8 cellular contexts compared by ENCODE assay signal in the genomic region with DNA sequence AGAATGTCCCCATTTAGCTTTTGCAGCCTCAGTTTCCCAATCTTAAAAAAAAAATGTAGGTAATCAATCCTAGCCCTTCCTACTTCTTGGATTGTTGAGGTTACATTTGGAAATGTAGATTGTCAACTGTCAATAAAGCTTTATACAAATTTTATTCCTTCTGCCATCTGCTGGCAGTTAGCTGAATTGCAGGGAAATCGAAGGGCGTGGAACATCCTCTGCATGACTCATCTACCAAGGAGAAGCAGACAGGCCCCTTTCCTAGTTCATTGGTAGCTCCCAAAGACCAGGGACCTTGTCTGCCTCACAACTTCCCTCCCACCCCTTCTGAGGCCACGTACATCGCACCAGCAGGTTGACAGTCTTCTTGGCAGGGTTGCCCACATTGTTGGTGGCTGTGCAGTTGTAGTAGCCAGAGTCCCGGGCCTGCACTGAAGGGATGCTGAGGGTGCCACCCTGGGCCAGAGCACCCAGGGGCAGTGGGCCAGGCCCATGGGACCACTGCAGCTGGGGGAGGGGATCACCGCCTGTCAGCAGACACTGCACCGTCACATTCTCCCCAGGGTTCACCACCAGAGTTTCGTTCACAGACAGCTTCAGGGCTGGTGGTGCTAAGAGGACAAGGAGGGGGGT. TPM values are rescaled to one million over a fixed set of nuclear protein-coding genes. Genes with fewer than 3 reads are reported as not detected.
A peak's percentile ranks its signal among the peaks of the same experiment; 100 is the strongest.
DNase-seq lines count a peak whose midpoint lies in the region; ATAC-seq and TF ChIP-seq lines count a peak whose summit lies in the region.

No MANE protein-coding gene starts in this region.

- H3K4me1 ChIP-seq in mammary epithelial cell (ENCODE audit: insufficient read depth, low read length) (peaks cover 15% of the 10 kb centered on the region), tibial nerve (peaks cover 0 to 8% (median under 1%) of the 10 kb centered on the region in 4 donors)

- H3K9me3 Mint-ChIP-seq in nephron progenitor cell: peaks cover 21% of the 10 kb centered on the region

- H3K4me1 Mint-ChIP-seq in nephron progenitor cell: peaks cover 13% of the 10 kb centered on the region

- H3K79me2 ChIP-seq in mammary epithelial cell (ENCODE audit: insufficient read depth, low read length): no peaks in the 10 kb centered on the region

- peaks cover 70% of the 10 kb centered on the region for H3K27me3 Mint-ChIP-seq in nephron progenitor cell (ENCODE audit: low read depth, poor library complexity)

- peak; percentile 85 for DNase-seq in H7
- DNase-seq in SKM-1 (lab: John Stamatoyannopoulos, UW; ENCODE audit: unreplicated experiment): peak; percentile 23
- DNase-seq in mammary epithelial cell: peak; percentile 50
- peak; percentile 31 for DNase-seq in nephron progenitor cell
- no peak for DNase-seq in tibial nerve (ENCODE audit: low spot score in 2 of 2)
- DNase-seq in ecto neural progenitor cell (ENCODE audit: low spot score): no peak

- no peak overlapping the region for H2AFZ ChIP-seq in mammary epithelial cell (ENCODE audit: low read depth, low read length)

- peak; percentile 88 for TF ChIP-seq CTCF in C4-2B (conservative IDR thresholded peaks at IDR 0.05)
- peak; percentile 62 to 86 for TF ChIP-seq CTCF in mammary epithelial cell (conservative IDR thresholded peaks at IDR 0.05 in 1 of 2, IDR thresholded peaks at IDR 0.05 in 1 of 2; ENCODE audit: extremely low read depth in 1 of 2, insufficient read depth in 1 of 2, low read depth in 1 of 2, low read length in 2 of 2)
- peak; percentile 63 for TF ChIP-seq CTCF in nephron progenitor cell (IDR thresholded peaks at IDR 0.05)
- TF ChIP-seq CTCF in tibial nerve (IDR thresholded peaks at IDR 0.05): peak in 1 of 5 experiments; percentile 30

- H3K4me3 ChIP-seq in H7 (ENCODE audit: insufficient read depth, low read depth, low read length) (no peak overlapping the region), mammary epithelial cell (replicated peaks in 1 of 3; ENCODE audit: insufficient read depth in 1 of 3, low read depth in 2 of 3, low read length in 3 of 3) (no peak overlapping the region), tibial nerve (no peak overlapping the region)

- no peaks in the 10 kb centered on the region for H3K36me3 Mint-ChIP-seq in nephron progenitor cell (ENCODE audit: low read depth)

- peaks cover 25% of the 10 kb centered on the region for H3K27me3 ChIP-seq in H7 (ENCODE audit: control insufficient read depth, insufficient read depth, low read length)
- H3K27me3 ChIP-seq in mammary epithelial cell (ENCODE audit: insufficient read depth, low read length): no peaks in the 10 kb centered on the region
- peaks cover 0 to 5% of the 10 kb centered on the region in 2 donors for H3K27me3 ChIP-seq in tibial nerve

- in situ Hi-C loops in mammary epithelial cell (cut with MboI; ENCODE audit: low sequenced_read_pairs in 2 of 2): no loop called here

- no peak overlapping the region for H3K4me3 Mint-ChIP-seq in nephron progenitor cell

- dilution Hi-C loops in mammary epithelial cell (cut with HindIII; ENCODE audit: low sequenced_read_pairs): no loop called here

- ATAC-seq in GM18511 (IDR thresholded peaks at IDR 0.05; ENCODE audit: unreplicated experiment): no peak

- BruUV-seq in mammary epithelial cell (replicated peaks; lab: Mats Ljungman, UMichigan): no TSS peak

- H3K27ac Mint-ChIP-seq in nephron progenitor cell: no peak overlapping the region

- TF ChIP-seq EP300 in tibial nerve (IDR thresholded peaks at IDR 0.05): no peak

- H3K9me3 ChIP-seq in mammary epithelial cell (replicated peaks; ENCODE audit: insufficient read depth, low read length) (peaks cover 8% of the 10 kb centered on the region), tibial nerve (peaks cover 0 to 16% (median 2%) of the 10 kb centered on the region in 4 donors)

- 92% methylated on average over 6 of the region's 8 CpGs for WGBS in mammary epithelial cell (ENCODE audit: low coverage, missing lambda C conversion rate)
- WGBS in tibial nerve, 2 donors: 83 to 86% methylated on average over 7 to 8 of the region's 8 CpGs

- H3K27ac ChIP-seq in C4-2B (no peak overlapping the region), mammary epithelial cell (ENCODE audit: insufficient read depth, low read depth, low read length) (no peak overlapping the region), tibial nerve (no peak overlapping the region)

- H3K9ac ChIP-seq in mammary epithelial cell (ENCODE audit: insufficient read depth, low read length): no peak overlapping the region

- CTCF ChIA-PET in mammary epithelial cell (lab: Charles Lee; ENCODE audit: low non-redundant PET): interaction anchor here (0.6 to 0.7 kb wide), 2 partner anchors 24 to 228 kb away, joined by 3 read pairs; no protein-coding TSS in a partner anchor

- no peaks in the 10 kb centered on the region for H4K20me1 ChIP-seq in mammary epithelial cell (ENCODE audit: insufficient read depth, low read length)

- H3K36me3 ChIP-seq in H7 (replicated peaks; ENCODE audit: control insufficient read depth, insufficient read depth, low read length) (no peaks in the 10 kb centered on the region), mammary epithelial cell (ENCODE audit: insufficient read depth, low read length) (no peaks in the 10 kb centered on the region), tibial nerve (peaks cover 0 to 35% (median 0%) of the 10 kb centered on the region in 3 donors)

- no peak for TF ChIP-seq POLR2A in tibial nerve (IDR thresholded peaks at IDR 0.05)

- intact Hi-C loops in mammary epithelial cell (cut with micrococcal nuclease): no loop called here

- H3K4me2 ChIP-seq in mammary epithelial cell (ENCODE audit: insufficient read depth, low read depth, low read length): no peak overlapping the region

RNA-seq across cellular contexts. Expression of a gene that starts 43.6 kb away (rescaled TPM):
- 0.67 and 0.90 TPM in 2 replicates for total RNA-seq in H7 (2014; rRNA removed; shearing (Covaris generic))
- total RNA-seq in mammary epithelial cell (1 to 10 TPM; 1.7 to 1.8 TPM), tibial nerve (10 to 100 TPM in 1 of 4 donors, 1 to 10 TPM in 3; 2.4 to 12.0 (median 4.9) TPM)
- 2.3 TPM for polyA plus RNA-seq in mammary epithelial cell
- polyA minus RNA-seq in mammary epithelial cell: 1.8 TPM

Comparison
In these comparisons a context has a peak if more than half of its experiments do, and no peak if none do; other contexts are left out.
1. DNase-seq: peak in H7 (single experiment), SKM-1 (single experiment), mammary epithelial cell (single experiment) and nephron progenitor cell (single experiment); none in tibial nerve (0 of 2) and ecto neural progenitor cell (single experiment).